Comparison of ENCODE assay signal across 9 cellular contexts in the genomic region with DNA sequence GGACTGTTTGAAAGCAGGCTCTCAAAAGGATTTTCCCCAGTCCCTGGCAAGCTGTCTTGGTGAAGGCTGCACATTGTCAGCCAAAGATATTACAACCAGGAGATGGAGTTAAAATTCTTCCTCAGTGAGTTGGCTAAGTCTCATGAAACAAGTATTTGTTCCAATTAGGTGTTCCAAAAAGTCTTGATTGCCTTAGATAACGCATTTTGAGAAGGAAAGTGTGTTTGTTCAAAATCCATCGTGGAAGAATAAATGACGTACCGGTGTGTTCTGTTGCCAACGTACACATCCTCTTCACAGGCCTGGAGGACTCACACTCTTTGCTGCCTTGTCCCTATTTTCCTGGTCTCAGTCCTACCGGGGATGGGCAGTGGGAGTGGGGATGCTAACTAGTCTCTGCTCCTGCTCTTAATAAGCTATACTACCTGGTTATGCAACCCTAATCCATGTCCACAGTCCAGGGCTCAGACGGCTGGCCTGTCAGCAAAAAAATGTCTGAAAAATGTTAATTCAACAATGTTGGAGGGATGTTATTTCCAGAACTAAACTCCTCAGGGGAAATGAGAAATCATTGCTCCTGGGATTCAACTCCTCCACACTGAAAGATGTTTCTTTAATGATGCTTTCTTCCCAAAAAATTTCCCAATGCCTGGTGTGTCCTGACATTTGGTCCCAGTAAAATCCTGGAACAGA.
DNase-seq lines count a peak whose midpoint lies in the region; ATAC-seq and TF ChIP-seq lines count a peak whose summit lies in the region.
"Had no signal": no experiment of that assay in that cellular context is flagged by ENCODE, and none has a peak within 500 bp of the region (broad histone marks: within the 10 kb centered on the region; RNA-seq: fewer than 3 reads in every experiment).

No MANE protein-coding gene starts in this region.

- H3K9me3 ChIP-seq in adipocyte (ENCODE audit: control insufficient read depth, low read length) (no peaks in the 10 kb centered on the region), uterus (no peaks in the 10 kb centered on the region)

- no peaks in the 10 kb centered on the region for H3K27me3 ChIP-seq in adipocyte (replicated peaks; ENCODE audit: control insufficient read depth, insufficient read depth, low read length)
- H3K27me3 ChIP-seq in uterus: no peaks in the 10 kb centered on the region

- H3K27ac ChIP-seq in uterus: peak overlapping the region; percentile 90 to 96

- no peak for TF ChIP-seq CTCF in fibroblast of pulmonary artery (IDR thresholded peaks at IDR 0.05; ENCODE audit: low read length, missing control alignments)
- TF ChIP-seq CTCF in uterus (IDR thresholded peaks at IDR 0.05): no peak

- H3K36me3 ChIP-seq in adipocyte (ENCODE audit: control insufficient read depth, insufficient read depth, low read length, severe bottlenecking) (no peaks in the 10 kb centered on the region), uterus (no peaks in the 10 kb centered on the region)

- H3K4me3 ChIP-seq in adipocyte (ENCODE audit: low read length) (peak overlapping the region; percentile 61), fibroblast of pulmonary artery (replicated peaks; ENCODE audit: low read depth, low read length) (no peak overlapping the region), uterus (no peak overlapping the region)

- ATAC-seq in GM21528 (IDR thresholded peaks at IDR 0.05; ENCODE audit: low FRiP score, unreplicated experiment): no peak

- H3K9ac ChIP-seq in adipocyte (ENCODE audit: low read length): peak overlapping the region; percentile 79

- peak; percentile 89 for DNase-seq in adipocyte (ENCODE audit: low read depth)
- peak; percentile 90 for DNase-seq in fibroblast of pulmonary artery (ENCODE audit: low read depth)
- peak; percentile 67 for DNase-seq in non-pigmented ciliary epithelial cell (ENCODE audit: low read depth)
- peak; percentile 76 to 82 for DNase-seq in uterus
- DNase-seq in GDM1 (lab: John Stamatoyannopoulos, UW): no peak
- no peak for DNase-seq in NCI-H526 (lab: John Stamatoyannopoulos, UW)
- DNase-seq in HPDE6-E6E7 (ENCODE audit: extremely low spot score): no peak
- DNase-seq: retina had no signal

- TF ChIP-seq POLR2A in uterus (IDR thresholded peaks at IDR 0.05): peak in 1 of 2 donors; percentile 36

- peaks cover 70% of the 10 kb centered on the region for H3K4me1 ChIP-seq in adipocyte (ENCODE audit: control insufficient read depth, insufficient read depth, low read length)
- H3K4me1 ChIP-seq in uterus: peaks cover 17 to 33% of the 10 kb centered on the region in 2 donors

- intact Hi-C loops in uterus (cut with DNase I; ENCODE audit: low total_unique reads): loop anchor here (5.0 kb wide), 1 partner anchor 102 kb away; no protein-coding TSS in a partner anchor

Comparison
In these comparisons a context has a peak if more than half of its experiments do, and no peak if none do; other contexts are left out.
1. DNase-seq: peak in adipocyte (single experiment), fibroblast of pulmonary artery (single experiment), non-pigmented ciliary epithelial cell (single experiment) and uterus (2 of 2); none in GDM1 (single experiment), NCI-H526 (0 of 2) and HPDE6-E6E7 (single experiment).